In the genomic region with DNA sequence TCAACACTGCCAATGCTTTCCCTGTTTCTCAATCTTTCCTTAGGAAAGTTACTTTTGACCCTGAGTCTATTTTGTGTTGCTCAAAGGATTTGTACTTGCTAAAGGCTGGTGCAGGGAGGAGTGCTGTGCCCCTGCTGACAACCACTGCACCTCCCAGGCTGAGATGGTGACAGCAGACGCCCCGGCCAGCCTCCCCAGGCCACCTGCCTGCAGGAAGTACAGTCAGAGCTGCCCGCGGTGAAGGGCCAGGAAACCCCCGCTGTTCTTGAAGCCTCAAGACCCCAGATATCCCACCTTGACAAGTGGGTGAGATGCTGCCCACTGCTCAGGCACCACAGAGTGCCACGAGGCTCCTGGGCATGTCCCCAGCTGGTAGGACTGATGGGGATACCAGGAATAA, we compare ENCODE assay signal across 20 cellular contexts. TPM values are rescaled to one million over a fixed set of nuclear protein-coding genes. Genes with fewer than 3 reads are reported as not detected.
"Had no signal": no experiment of that assay in that cellular context is flagged by ENCODE, and none has a peak within 500 bp of the region (broad histone marks: within the 10 kb centered on the region; RNA-seq: fewer than 3 reads in every experiment).

No MANE protein-coding gene starts in this region.

- ATAC-seq: activated CD4-positive, CD25-positive, alpha-beta regulatory T cell treated with anti-CD3 and anti-CD28 coated beads, Interleukin-2, amount 50 U/mL, for 24 hours had no signal

- H3K36me3 Mint-ChIP-seq: neural progenitor cell had no signal

- H3K9me3 ChIP-seq: ovary, sigmoid colon, tibial nerve had no signal

- H3K27me3 Mint-ChIP-seq: activated naive CD8-positive, alpha-beta T cell had no signal

- H3K27ac Mint-ChIP-seq: activated naive CD8-positive, alpha-beta T cell; neural progenitor cell; T-helper 2 cell treated with Interferon-gamma antibody and Interleukin-4, amounts not matched to agents 5 μg/mL and 100 μg/mL, for 36 hours had no signal

- H3K9me3 Mint-ChIP-seq: activated T-cell treated with anti-CD3 and anti-CD28 coated beads, Interleukin-2, amount 50 U/mL, for 72 hours; T-helper 2 cell treated with Interferon-gamma antibody and Interleukin-4, amounts not matched to agents 5 μg/mL and 100 μg/mL, for 36 hours had no signal

- DNase-seq: activated CD4-positive, alpha-beta T cell treated with anti-CD3 and anti-CD28 coated beads, Interleukin-2, amount 50 U/mL, for 4 hours; activated gamma-delta T cell treated with Interleukin-2 at 50 U/mL for 16 hours; activated T-cell treated with anti-CD3 and anti-CD28 coated beads, Interleukin-2, amount 50 U/mL, for 72 hours; anterior cingulate cortex; brain microvascular endothelial cell; cerebellar nuclear complex; effector CD8-positive, alpha-beta T cell; foreskin melanocyte; head of caudate nucleus; midbrain; ovary; sigmoid colon; stimulated activated CD4-positive, alpha-beta T cell treated with anti-CD3 and anti-CD28 coated beads, Interleukin-1b, Interleukin-23, amount 100 ng/mL, for 48 hours; SW 1271 had no signal

- H3K4me3 Mint-ChIP-seq: activated naive CD8-positive, alpha-beta T cell; activated T-cell treated with anti-CD3 and anti-CD28 coated beads, Interleukin-2, amount 50 U/mL, for 72 hours; neural progenitor cell; T-helper 2 cell treated with Interferon-gamma antibody and Interleukin-4, amounts not matched to agents 5 μg/mL and 100 μg/mL, for 36 hours had no signal

RNA-seq across cellular contexts. Expression of a gene that starts 44.2 kb away (rescaled TPM):
- total RNA-seq: activated T-cell treated with anti-CD3 and anti-CD28 coated beads, Interleukin-2, amount 50 U/mL, for 72 hours; SK-MEL-5 had no signal
